Comparison of ENCODE assay signal across 8 cellular contexts in the genomic region with DNA sequence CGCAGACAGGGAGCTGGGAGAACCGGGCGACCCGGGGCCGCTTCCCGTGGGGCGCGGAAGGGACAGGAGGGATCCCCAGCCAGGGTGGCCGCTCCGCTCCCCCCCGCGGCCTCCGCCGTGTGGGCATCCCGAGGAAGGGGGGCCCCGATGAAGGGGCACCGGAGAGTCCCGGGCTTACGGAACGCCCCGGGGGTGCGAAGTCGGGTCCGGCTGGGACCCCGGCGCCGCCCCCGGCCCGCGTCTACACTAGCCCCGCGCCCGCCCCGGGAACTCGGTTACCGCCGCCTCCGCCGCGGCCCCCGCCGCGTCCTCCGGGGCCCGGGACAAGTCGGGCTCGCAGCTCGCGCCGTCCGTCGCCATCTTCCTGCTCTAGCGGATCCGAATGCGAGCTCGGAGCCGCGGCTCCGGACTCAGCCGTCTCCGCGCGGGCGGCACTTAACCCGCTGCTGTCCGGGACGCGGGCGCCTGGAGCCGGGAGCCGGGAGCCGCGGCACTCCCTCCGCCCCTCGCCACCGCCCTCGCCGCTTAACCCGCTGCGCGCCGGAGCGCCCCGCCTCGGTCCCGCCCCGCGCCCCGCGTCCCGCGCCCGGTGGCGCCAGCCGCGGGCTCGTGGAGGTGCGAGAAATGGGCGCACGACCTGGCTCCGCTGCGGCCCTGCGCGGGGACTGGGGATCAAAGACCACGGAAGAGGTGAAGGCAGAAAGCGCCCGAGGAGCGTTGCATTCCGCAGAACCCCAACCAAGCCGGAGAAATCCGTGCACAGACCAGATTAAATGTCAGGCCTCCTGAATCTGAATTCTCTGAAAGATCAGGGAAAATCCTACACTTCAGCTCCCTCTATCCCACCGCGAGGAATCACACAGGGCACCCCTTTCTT. TPM values are rescaled to one million over a fixed set of nuclear protein-coding genes. Genes with fewer than 3 reads are reported as not detected.
A peak's percentile ranks its signal among the peaks of the same experiment; 100 is the strongest.
DNase-seq lines count a peak whose midpoint lies in the region; ATAC-seq, FAIRE-seq and TF ChIP-seq lines count a peak whose summit lies in the region.

A gene with protein sequence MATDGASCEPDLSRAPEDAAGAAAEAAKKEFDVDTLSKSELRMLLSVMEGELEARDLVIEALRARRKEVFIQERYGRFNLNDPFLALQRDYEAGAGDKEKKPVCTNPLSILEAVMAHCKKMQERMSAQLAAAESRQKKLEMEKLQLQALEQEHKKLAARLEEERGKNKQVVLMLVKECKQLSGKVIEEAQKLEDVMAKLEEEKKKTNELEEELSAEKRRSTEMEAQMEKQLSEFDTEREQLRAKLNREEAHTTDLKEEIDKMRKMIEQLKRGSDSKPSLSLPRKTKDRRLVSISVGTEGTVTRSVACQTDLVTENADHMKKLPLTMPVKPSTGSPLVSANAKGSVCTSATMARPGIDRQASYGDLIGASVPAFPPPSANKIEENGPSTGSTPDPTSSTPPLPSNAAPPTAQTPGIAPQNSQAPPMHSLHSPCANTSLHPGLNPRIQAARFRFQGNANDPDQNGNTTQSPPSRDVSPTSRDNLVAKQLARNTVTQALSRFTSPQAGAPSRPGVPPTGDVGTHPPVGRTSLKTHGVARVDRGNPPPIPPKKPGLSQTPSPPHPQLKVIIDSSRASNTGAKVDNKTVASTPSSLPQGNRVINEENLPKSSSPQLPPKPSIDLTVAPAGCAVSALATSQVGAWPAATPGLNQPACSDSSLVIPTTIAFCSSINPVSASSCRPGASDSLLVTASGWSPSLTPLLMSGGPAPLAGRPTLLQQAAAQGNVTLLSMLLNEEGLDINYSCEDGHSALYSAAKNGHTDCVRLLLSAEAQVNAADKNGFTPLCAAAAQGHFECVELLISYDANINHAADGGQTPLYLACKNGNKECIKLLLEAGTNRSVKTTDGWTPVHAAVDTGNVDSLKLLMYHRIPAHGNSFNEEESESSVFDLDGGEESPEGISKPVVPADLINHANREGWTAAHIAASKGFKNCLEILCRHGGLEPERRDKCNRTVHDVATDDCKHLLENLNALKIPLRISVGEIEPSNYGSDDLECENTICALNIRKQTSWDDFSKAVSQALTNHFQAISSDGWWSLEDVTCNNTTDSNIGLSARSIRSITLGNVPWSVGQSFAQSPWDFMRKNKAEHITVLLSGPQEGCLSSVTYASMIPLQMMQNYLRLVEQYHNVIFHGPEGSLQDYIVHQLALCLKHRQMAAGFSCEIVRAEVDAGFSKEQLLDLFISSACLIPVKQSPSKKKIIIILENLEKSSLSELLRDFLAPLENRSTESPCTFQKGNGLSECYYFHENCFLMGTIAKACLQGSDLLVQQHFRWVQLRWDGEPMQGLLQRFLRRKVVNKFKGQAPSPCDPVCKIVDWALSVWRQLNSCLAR (N-terminal part only) (minus strand): TSS at position 386 of the 877 bp plus-strand sequence. CDS start 26 bp downstream, at position 360.

- no peaks in the 10 kb centered on the region for H3K36me3 ChIP-seq in breast epithelium
- H3K36me3 ChIP-seq in gastrocnemius medialis = no peaks in the 10 kb centered on the region

- H3K27ac ChIP-seq in breast epithelium (peak within 1 kb of the TSS; percentile 64 to 71), gastrocnemius medialis (no peak within 1 kb of the TSS)

- in situ Hi-C loops in gastrocnemius medialis (cut with MboI; ENCODE audit: low sequenced_read_pairs in 4 of 4) = no loop called here

- H3K4me1 ChIP-seq in breast epithelium (no peaks in the 10 kb centered on the region), gastrocnemius medialis (peaks cover 0 to 5% of the 10 kb centered on the region in 2 donors)

- ATAC-seq in gastrocnemius medialis = peak; percentile 49 to 50

- no peak for TF ChIP-seq POLR2A in breast epithelium (IDR thresholded peaks at IDR 0.05)
- peak in 1 of 2 donors; percentile 15 for TF ChIP-seq POLR2A in gastrocnemius medialis (IDR thresholded peaks at IDR 0.05)

- intact Hi-C loops in breast epithelium (cut with DNase I; ENCODE audit: low total_unique reads) (no loop called here), gastrocnemius medialis (cut with DNase I; ENCODE audit: low total_unique reads) (no loop called here)

- H3K27me3 ChIP-seq in breast epithelium (peaks cover 0 to 7% of the 10 kb centered on the region in 2 donors), gastrocnemius medialis (peaks cover 15 to 27% (median 17%) of the 10 kb centered on the region in 3 donors)

- H3K4me3 ChIP-seq in breast epithelium (peak within 1 kb of the TSS; percentile 75 to 84 (median 76)), gastrocnemius medialis (peak within 1 kb of the TSS; percentile 60 to 68 (median 62))

- H3K9me3 ChIP-seq in breast epithelium (no peaks in the 10 kb centered on the region), gastrocnemius medialis (no peaks in the 10 kb centered on the region)

- FAIRE-seq in RCC 7860 (lab: Jason Lieb, UNC) (no peak), GM19239 (lab: Jason Lieb, UNC) (no peak)

- TF ChIP-seq CTCF in breast epithelium (IDR thresholded peaks at IDR 0.05) (no peak), gastrocnemius medialis (IDR thresholded peaks at IDR 0.05 in 4 of 5, conservative IDR thresholded peaks at IDR 0.05 in 1 of 5) (no peak)

- DNase-seq in stimulated activated CD4-positive, alpha-beta T cell treated with anti-CD3 and anti-CD28 coated beads, Interleukin-15, amount 100 ng/mL, for 24 hours = peak; percentile 25
- no peak for DNase-seq in stimulated activated CD4-positive, alpha-beta T cell treated with anti-CD3 and anti-CD28 coated beads, Interleukin-12 subunit alpha, Interleukin-12 subunit beta, amount 100 ng/mL, for 4 hours
- DNase-seq in NCI-H226 (peak; percentile 27), breast epithelium (ENCODE audit: low spot score in 2 of 2) (peak; percentile 28 to 53), iPS-NIHi11 (ENCODE audit: low spot score) (peak; percentile 77), gastrocnemius medialis (peak; percentile 2 to 14), RCC 7860 (ENCODE audit: low spot score) (no peak), GM19239 (ENCODE audit: insufficient read length, low spot score) (no peak)

RNA-seq across cellular contexts. Expression of the gene that starts here (rescaled TPM):
- 10 to 100 TPM in 2 of 3 donors, 1 to 10 TPM in 1; 8.8 to 37.0 (median 13.8) TPM for total RNA-seq in breast epithelium
- 1 to 10 TPM in 3 of 4 donors, under 1 TPM in 1; 0.49 to 1.8 (median 1.5) TPM for total RNA-seq in gastrocnemius medialis

Comparison
In these comparisons a context has a peak if more than half of its experiments do, and no peak if none do; other contexts are left out.
1. DNase-seq: peak in stimulated activated CD4-positive, alpha-beta T cell treated with anti-CD3 and anti-CD28 coated beads, Interleukin-15, amount 100 ng/mL, for 24 hours (single experiment), NCI-H226 (single experiment), breast epithelium (2 of 2), iPS-NIHi11 (single experiment) and gastrocnemius medialis (2 of 2); none in stimulated activated CD4-positive, alpha-beta T cell treated with anti-CD3 and anti-CD28 coated beads, Interleukin-12 subunit alpha, Interleukin-12 subunit beta, amount 100 ng/mL, for 4 hours (single experiment), RCC 7860 (single experiment) and GM19239 (single experiment).
2. H3K27ac ChIP-seq: peak in breast epithelium (2 of 2); none in gastrocnemius medialis (0 of 4).